ENCODE assay signal across 17 cellular contexts in genomic region chr1:200487650-200488049, GRCh38.
DNase-seq lines count a peak whose midpoint lies in the region; ATAC-seq, FAIRE-seq and TF ChIP-seq lines count a peak whose summit lies in the region.
"Had no signal": no experiment of that assay in that cellular context is flagged by ENCODE, and none has a peak within 500 bp of the region (broad histone marks: within the 10 kb centered on the region; RNA-seq: fewer than 3 reads in every experiment).

No MANE protein-coding gene starts in this region.

- peaks cover 16% of the 10 kb centered on the region for H3K4me1 Mint-ChIP-seq in activated T-cell treated with anti-CD3 and anti-CD28 coated beads, Interleukin-2, amount 50 U/mL, for 4 hours (ENCODE audit: low read depth)

- H3K27me3 Mint-ChIP-seq in activated T-cell treated with anti-CD3 and anti-CD28 coated beads, Interleukin-2, amount 50 U/mL, for 4 hours (ENCODE audit: low read depth): peaks cover 11% of the 10 kb centered on the region

- no peak for ATAC-seq in activated T-cell treated with anti-CD3 and anti-CD28 coated beads, Interleukin-2, amount 50 U/mL, for 4 hours

- WGBS in thyroid gland, 2 donors: 51 to 56% methylated on average over 6 of the region's 6 CpGs

- intact Hi-C loops in thyroid gland (cut with DNase I): loop anchor here (10.0 kb wide), 1 partner anchor 203 kb away; no protein-coding TSS in a partner anchor
- intact Hi-C loops in breast epithelium (cut with DNase I; ENCODE audit: low total_unique reads): no loop called here

- no peaks in the 10 kb centered on the region for H3K9me3 Mint-ChIP-seq in activated T-cell treated with anti-CD3 and anti-CD28 coated beads, Interleukin-2, amount 50 U/mL, for 4 hours
- H3K9me3 Mint-ChIP-seq: CD8-positive, alpha-beta memory T cell had no signal

- H3K36me3 ChIP-seq in thyroid gland (no peaks in the 10 kb centered on the region), breast epithelium (no peaks in the 10 kb centered on the region)
- H3K36me3 ChIP-seq: BLaER1 treated with 17β-estradiol and CSF1 and Interleukin-3, amounts not matched to agents 10 nM and 100 nM had no signal

- no peaks in the 10 kb centered on the region for H3K36me3 Mint-ChIP-seq in activated T-cell treated with anti-CD3 and anti-CD28 coated beads, Interleukin-2, amount 50 U/mL, for 4 hours (ENCODE audit: insufficient read depth)
- H3K36me3 Mint-ChIP-seq: CD8-positive, alpha-beta memory T cell had no signal

- H3K9me3 ChIP-seq in thyroid gland (no peaks in the 10 kb centered on the region), breast epithelium (no peaks in the 10 kb centered on the region)
- H3K9me3 ChIP-seq: BLaER1 treated with 17β-estradiol and CSF1 and Interleukin-3, amounts not matched to agents 10 nM and 100 nM had no signal

- peak; percentile 77 for FAIRE-seq in GM19239 (lab: Jason Lieb, UNC)
- FAIRE-seq: H54 had no signal

- H3K4me3 ChIP-seq in thyroid gland (replicated peaks in 1 of 3) (no peak overlapping the region), breast epithelium (no peak overlapping the region)
- H3K4me3 ChIP-seq: BLaER1 treated with 17β-estradiol and CSF1 and Interleukin-3, amounts not matched to agents 10 nM and 100 nM had no signal

- DNase-seq in GM19239 (ENCODE audit: insufficient read length, low spot score) (no peak), NCI-H2227 (lab: John Stamatoyannopoulos, UW; ENCODE audit: unreplicated experiment) (peak; percentile 40), fibroblast of peridontal ligament (ENCODE audit: extremely low read depth) (peak; percentile 29), thyroid gland (peak; percentile 3 to 46), NCI-H128 (lab: John Stamatoyannopoulos, UW; ENCODE audit: unreplicated experiment) (no peak), breast epithelium (ENCODE audit: low spot score in 2 of 2) (no peak)
- no peak for DNase-seq in activated T-cell treated with anti-CD3 and anti-CD28 coated beads, Interleukin-2, amount 50 U/mL, for 4 hours
- DNase-seq: CD8-positive, alpha-beta memory T cell; DMS79; KBM-7; MV-4-11; NCI-H1436; PC-3; SIG-M5; T-helper 1 cell had no signal

- H3K27ac ChIP-seq in thyroid gland: no peak overlapping the region
- no peak overlapping the region for H3K27ac ChIP-seq in breast epithelium
- H3K27ac ChIP-seq: BLaER1 treated with 17β-estradiol and CSF1 and Interleukin-3, amounts not matched to agents 10 nM and 100 nM had no signal

- no peak for TF ChIP-seq POLR2A in thyroid gland (IDR thresholded peaks at IDR 0.05)
- TF ChIP-seq POLR2A in breast epithelium (IDR thresholded peaks at IDR 0.05): no peak

- H3K4me1 ChIP-seq in thyroid gland (no peaks in the 10 kb centered on the region), breast epithelium (no peaks in the 10 kb centered on the region)

- no peak for TF ChIP-seq CTCF in thyroid gland (IDR thresholded peaks at IDR 0.05)
- TF ChIP-seq CTCF in breast epithelium (IDR thresholded peaks at IDR 0.05): no peak

- H3K4me3 Mint-ChIP-seq in activated T-cell treated with anti-CD3 and anti-CD28 coated beads, Interleukin-2, amount 50 U/mL, for 4 hours: no peak overlapping the region
- H3K4me3 Mint-ChIP-seq: CD8-positive, alpha-beta memory T cell had no signal

- H3K27me3 ChIP-seq in thyroid gland: no peaks in the 10 kb centered on the region
- H3K27me3 ChIP-seq in breast epithelium: no peaks in the 10 kb centered on the region
- H3K27me3 ChIP-seq: BLaER1 treated with 17β-estradiol and CSF1 and Interleukin-3, amounts not matched to agents 10 nM and 100 nM had no signal

Comparison
In these comparisons a context has a peak if more than half of its experiments do, and no peak if none do; other contexts are left out.
1. DNase-seq: peak in NCI-H2227 (single experiment), fibroblast of peridontal ligament (single experiment) and thyroid gland (2 of 2); none in GM19239 (single experiment), activated T-cell treated with anti-CD3 and anti-CD28 coated beads, Interleukin-2, amount 50 U/mL, for 4 hours (single experiment), NCI-H128 (single experiment) and breast epithelium (0 of 2).